ENCODE assay signal across 8 cellular contexts in the genomic region with DNA sequence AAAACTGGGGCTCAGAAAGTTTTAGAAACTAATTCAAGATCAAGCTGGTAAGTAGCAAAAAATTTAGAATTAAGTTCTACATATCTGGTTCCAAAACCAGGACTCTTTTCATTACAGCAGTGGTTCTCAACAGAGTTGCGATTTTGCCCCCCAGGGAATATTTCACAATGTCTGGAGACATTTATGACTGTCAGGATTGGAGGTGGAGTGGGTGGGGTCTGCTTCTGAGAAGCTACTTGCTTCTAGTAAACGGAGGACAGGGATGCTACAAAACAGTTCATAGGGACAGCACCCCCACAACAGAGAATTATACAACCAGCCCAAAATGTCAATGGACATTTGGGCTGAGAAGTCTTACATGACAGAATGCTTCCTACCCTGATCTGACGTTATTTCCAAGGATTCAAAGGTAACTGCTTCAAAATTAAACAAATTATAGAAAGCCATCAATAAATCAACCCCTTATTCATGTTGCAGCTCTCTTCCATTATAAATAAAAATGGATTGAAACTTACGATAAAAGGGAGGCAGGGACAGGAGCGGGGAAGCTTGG. TPM values are rescaled to one million over a fixed set of nuclear protein-coding genes. Genes with fewer than 3 reads are reported as not detected.
DNase-seq lines count a peak whose midpoint lies in the region; ATAC-seq and TF ChIP-seq lines count a peak whose summit lies in the region.

No MANE protein-coding gene starts in this region.

- peak overlapping the region; percentile 93 to 98 (median 96) for H3K4me3 Mint-ChIP-seq in CD4-positive, CD25-positive, alpha-beta regulatory T cell
- H3K4me3 Mint-ChIP-seq in central memory CD8-positive, alpha-beta T cell = peak overlapping the region; percentile 96
- peak overlapping the region; percentile 98 for H3K4me3 Mint-ChIP-seq in mesothelial cell of epicardium

- no peaks in the 10 kb centered on the region for H3K9me3 ChIP-seq in CD4-positive, CD25-positive, alpha-beta regulatory T cell (ENCODE audit: control insufficient read depth in 2 of 2, low read length in 2 of 2)

- H3K27ac ChIP-seq in CD4-positive, CD25-positive, alpha-beta regulatory T cell (ENCODE audit: insufficient read depth, low read length, poor library complexity, severe bottlenecking) = no peak overlapping the region

- peaks cover 5 to 25% (median 13%) of the 10 kb centered on the region in 4 donors for H3K4me1 Mint-ChIP-seq in CD4-positive, CD25-positive, alpha-beta regulatory T cell
- peaks cover 8% of the 10 kb centered on the region for H3K4me1 Mint-ChIP-seq in central memory CD8-positive, alpha-beta T cell
- peaks cover 18% of the 10 kb centered on the region for H3K4me1 Mint-ChIP-seq in mesothelial cell of epicardium

- H3K27me3 Mint-ChIP-seq in CD4-positive, CD25-positive, alpha-beta regulatory T cell = peaks cover 23% of the 10 kb centered on the region
- no peaks in the 10 kb centered on the region for H3K27me3 Mint-ChIP-seq in central memory CD8-positive, alpha-beta T cell
- H3K27me3 Mint-ChIP-seq in mesothelial cell of epicardium (ENCODE audit: low read depth) = peaks cover 22% of the 10 kb centered on the region

- H3K4me1 ChIP-seq in CD4-positive, CD25-positive, alpha-beta regulatory T cell (ENCODE audit: control insufficient read depth, insufficient read depth, low read length, poor library complexity, severe bottlenecking) = peaks cover 10% of the 10 kb centered on the region

- H3K36me3 Mint-ChIP-seq in CD4-positive, CD25-positive, alpha-beta regulatory T cell = no peaks in the 10 kb centered on the region
- H3K36me3 Mint-ChIP-seq in central memory CD8-positive, alpha-beta T cell (ENCODE audit: insufficient read depth) = no peaks in the 10 kb centered on the region
- no peaks in the 10 kb centered on the region for H3K36me3 Mint-ChIP-seq in mesothelial cell of epicardium

- ATAC-seq in CD4-positive, CD25-positive, alpha-beta regulatory T cell (ENCODE audit: low read depth in 2 of 2) = no peak
- ATAC-seq in central memory CD8-positive, alpha-beta T cell (replicated peaks; ENCODE audit: extremely low read depth, poor library complexity, severe bottlenecking) = no peak
- ATAC-seq in GM21786 (IDR thresholded peaks at IDR 0.05; ENCODE audit: unreplicated experiment) (no peak), HG03378 (IDR thresholded peaks at IDR 0.05; ENCODE audit: unreplicated experiment) (no peak), HG02678 (IDR thresholded peaks at IDR 0.05; ENCODE audit: unreplicated experiment) (no peak)

- peak overlapping the region; percentile 95 for H3K4me3 ChIP-seq in CD4-positive, CD25-positive, alpha-beta regulatory T cell (ENCODE audit: low read depth, low read length)
- peak overlapping the region; percentile 87 for H3K4me3 ChIP-seq in LNCaP clone FGC (ENCODE audit: low read depth, low read length)

- peaks cover 7% of the 10 kb centered on the region for H3K27me3 ChIP-seq in CD4-positive, CD25-positive, alpha-beta regulatory T cell (ENCODE audit: control insufficient read depth, insufficient read depth, low read length)

- peak overlapping the region in 2 of 3 donors; percentile 88 to 93 for H3K27ac Mint-ChIP-seq in CD4-positive, CD25-positive, alpha-beta regulatory T cell
- peak overlapping the region; percentile 90 for H3K27ac Mint-ChIP-seq in central memory CD8-positive, alpha-beta T cell (ENCODE audit: low read depth)
- H3K27ac Mint-ChIP-seq in mesothelial cell of epicardium = peak overlapping the region; percentile 97

- TF ChIP-seq CTCF in LNCaP clone FGC (IDR thresholded peaks at IDR 0.05; ENCODE audit: control insufficient read depth, extremely low read depth, insufficient read depth) = no peak
- no peak for TF ChIP-seq CTCF in mesothelial cell of epicardium (IDR thresholded peaks at IDR 0.05; ENCODE audit: unreplicated experiment)

- H3K9me3 Mint-ChIP-seq in CD4-positive, CD25-positive, alpha-beta regulatory T cell = peaks cover 0 to 2% (median 0%) of the 10 kb centered on the region in 7 donors
- H3K9me3 Mint-ChIP-seq in central memory CD8-positive, alpha-beta T cell = no peaks in the 10 kb centered on the region
- H3K9me3 Mint-ChIP-seq in mesothelial cell of epicardium = no peaks in the 10 kb centered on the region

- no peaks in the 10 kb centered on the region for H3K36me3 ChIP-seq in CD4-positive, CD25-positive, alpha-beta regulatory T cell (ENCODE audit: control insufficient read depth, insufficient read depth, low read length)

- DNase-seq in CD4-positive, CD25-positive, alpha-beta regulatory T cell = no peak
- no peak for DNase-seq in LNCaP clone FGC (ENCODE audit: low read depth)
- no peak for DNase-seq in central memory CD8-positive, alpha-beta T cell (ENCODE audit: low spot score in 2 of 2)
- no peak for DNase-seq in mesothelial cell of epicardium (ENCODE audit: low spot score in 2 of 2, unreplicated experiment in 2 of 2)
- no peak for DNase-seq in NCI-H2029 (lab: John Stamatoyannopoulos, UW)

RNA-seq across cellular contexts. Expression of a gene that starts 0.7 kb away (rescaled TPM):
- total RNA-seq in CD4-positive, CD25-positive, alpha-beta regulatory T cell = 1.9 TPM
- 1 to 10 TPM; 2.6 to 3.8 (median 3.3) TPM for polyA plus RNA-seq in CD4-positive, CD25-positive, alpha-beta regulatory T cell
- 17.7 to 19.1 TPM (median 17.9 TPM) in 3 replicates for total RNA-seq in mesothelial cell of epicardium
